In genomic region chr3:49656541-49657112, GRCh38 we compare ENCODE assay signal across 15 cellular contexts. TPM values are rescaled to one million over a fixed set of nuclear protein-coding genes. Genes with fewer than 3 reads are reported as not detected.
DNase-seq lines count a peak whose midpoint lies in the region; ATAC-seq and TF ChIP-seq lines count a peak whose summit lies in the region.
"Had no signal": no experiment of that assay in that cellular context is flagged by ENCODE, and none has a peak within 500 bp of the region (broad histone marks: within the 10 kb centered on the region; RNA-seq: fewer than 3 reads in every experiment).

No MANE protein-coding gene starts in this region.

- H3K79me2 ChIP-seq in OCI-LY3 (ENCODE audit: low read length), result no peaks in the 10 kb centered on the region

- H2AFZ ChIP-seq in OCI-LY3 (ENCODE audit: low read depth, low read length), result no peak overlapping the region

- ATAC-seq in HG02763 (IDR thresholded peaks at IDR 0.05; ENCODE audit: unreplicated experiment) (no peak), HG03457 (IDR thresholded peaks at IDR 0.05; ENCODE audit: unreplicated experiment) (no peak)
- ATAC-seq: lower lobe of right lung had no signal

- H3K9me3 ChIP-seq in BLaER1 (no peaks in the 10 kb centered on the region; the same call in 1 of the 2 replicates), OCI-LY3 (ENCODE audit: insufficient read depth, low read length) (no peaks in the 10 kb centered on the region)
- H3K9me3 ChIP-seq: lower lobe of right lung, thyroid gland had no signal

- H3K27me3 ChIP-seq in BLaER1, result no peaks in the 10 kb centered on the region
- H3K27me3 ChIP-seq in OCI-LY3 (ENCODE audit: low read depth, low read length), result no peaks in the 10 kb centered on the region
- H3K27me3 ChIP-seq: thyroid gland had no signal

- H3K4me3 ChIP-seq in BLaER1 (no peak overlapping the region), GM12865 (ENCODE audit: low read depth, low read length) (no peak overlapping the region), OCI-LY3 (ENCODE audit: low read length) (no peak overlapping the region), fibroblast of the aortic adventitia (ENCODE audit: low read depth, low read length) (no peak overlapping the region)
- H3K4me3 ChIP-seq: lower lobe of right lung, thyroid gland had no signal

- TF ChIP-seq CTCF in GM12865 (IDR thresholded peaks at IDR 0.05; ENCODE audit: insufficient read depth, low read depth, low read length, missing control alignments) (peak; percentile 19), OCI-LY3 (IDR thresholded peaks at IDR 0.05; ENCODE audit: low read depth, low read length) (0 out of 2 replicates have a peak, but pooled peaks have one; percentile 13), fibroblast of the aortic adventitia (IDR thresholded peaks at IDR 0.05; ENCODE audit: insufficient read depth, low read length) (peak; percentile 21)

- peaks cover 88% of the 10 kb centered on the region for H3K4me1 ChIP-seq in BLaER1
- H3K4me1 ChIP-seq in OCI-LY3 (ENCODE audit: low read length), result no peaks in the 10 kb centered on the region
- H3K4me1 ChIP-seq: lower lobe of right lung had no signal

- H3K9ac ChIP-seq in BLaER1, result no peak overlapping the region
- H3K9ac ChIP-seq in OCI-LY3 (ENCODE audit: low read length), result no peak overlapping the region

- H3K27ac ChIP-seq in BLaER1 (peak overlapping the region; percentile 87; the same call in 1 of the 2 replicates), OCI-LY3 (ENCODE audit: low read length) (no peak overlapping the region)
- H3K27ac ChIP-seq: epithelial cell of prostate, lower lobe of right lung, thyroid gland had no signal

- H4K20me1 ChIP-seq in BLaER1 (peaks cover 9% of the 10 kb centered on the region; the same call in 1 of the 2 replicates), OCI-LY3 (ENCODE audit: insufficient read depth, low read length) (no peaks in the 10 kb centered on the region)

- H3K36me3 ChIP-seq in BLaER1 (no peaks in the 10 kb centered on the region), OCI-LY3 (replicated peaks; ENCODE audit: low read depth, low read length) (no peaks in the 10 kb centered on the region)
- H3K36me3 ChIP-seq: lower lobe of right lung, thyroid gland had no signal

- DNase-seq in GM12865 (ENCODE audit: low read depth), result no peak
- DNase-seq in fibroblast of the aortic adventitia (ENCODE audit: low read depth), result no peak
- no peak for DNase-seq in activated CD4-positive, alpha-beta T cell treated with anti-CD3 and anti-CD28 coated beads for 1 hour
- DNase-seq in NCI-H526 treated with DMSO at 0.1 percent for 48 hours (lab: John Stamatoyannopoulos, UW), result no peak
- DNase-seq: activated CD4-positive, alpha-beta memory T cell treated with anti-CD3 and anti-CD28 coated beads, Interleukin-2, amount 10 ng/mL, durations not matched to agents 7 days and 5 days; activated gamma-delta T cell treated with Interleukin-2 at 50 U/mL for 16 hours; COR-L47; lower lobe of right lung; small intestine; thyroid gland had no signal

- peak overlapping the region; percentile 79 for H3K4me2 ChIP-seq in BLaER1
- no peak overlapping the region for H3K4me2 ChIP-seq in OCI-LY3 (ENCODE audit: low read length)

RNA-seq across cellular contexts. Expression of gene APEH, which starts 17.5 kb away (rescaled TPM):
- 41.1 and 87.7 TPM in 2 replicates for total RNA-seq in fibroblast of the aortic adventitia (ENCODE audit: low replicate concordance)

RNA-seq across cellular contexts. Expression of gene MST1, which starts 32.6 kb away (rescaled TPM):
- 2.9 and 4.7 TPM in 2 replicates for total RNA-seq in fibroblast of the aortic adventitia (ENCODE audit: low replicate concordance)

RNA-seq across cellular contexts. Expression of gene RNF123, which starts 32.7 kb away (rescaled TPM):
- total RNA-seq in fibroblast of the aortic adventitia (ENCODE audit: low replicate concordance), result 19.4 and 22.7 TPM in 2 replicates
